In genomic region chr1:150072959-150073358, GRCh38 we compare ENCODE assay signal across 8 cellular contexts. TPM values are rescaled to one million over a fixed set of nuclear protein-coding genes. Genes with fewer than 3 reads are reported as not detected.
DNase-seq lines count a peak whose midpoint lies in the region; ATAC-seq and TF ChIP-seq lines count a peak whose summit lies in the region.

No MANE protein-coding gene starts in this region.

- DNase-seq in AG08396 (ENCODE audit: low spot score) (peak; percentile 17), GM13976 (ENCODE audit: low spot score) (peak; percentile 45), RPMI7951 (ENCODE audit: low read depth) (peak; percentile 15), fibroblast of villous mesenchyme (ENCODE audit: low read depth) (peak; percentile 38), aorta (no peak)
- no peak for DNase-seq in effector memory CD4-positive, alpha-beta T cell
- no peak for DNase-seq in effector CD4-positive, alpha-beta T cell
- DNase-seq in activated CD4-positive, alpha-beta T cell treated with anti-CD3 and anti-CD28 coated beads, Interleukin-2, amount 50 U/mL, for 4 hours: no peak

- ATAC-seq in aorta (ENCODE audit: low FRiP score): peak; percentile 36

- no peaks in the 10 kb centered on the region for H3K27me3 ChIP-seq in aorta (ENCODE audit: control insufficient read depth in 1 of 2, insufficient read depth in 2 of 2, low read length in 1 of 2)
- no peaks in the 10 kb centered on the region for H3K27me3 ChIP-seq in effector memory CD4-positive, alpha-beta T cell (replicated peaks; ENCODE audit: control insufficient read depth, insufficient read depth, low read length, poor library complexity, severe bottlenecking)

- H3K4me1 ChIP-seq in aorta (ENCODE audit: control insufficient read depth in 1 of 2, insufficient read depth in 2 of 2, low read length in 2 of 2): peaks cover 0 to 4% of the 10 kb centered on the region in 2 donors
- H3K4me1 ChIP-seq in effector memory CD4-positive, alpha-beta T cell (ENCODE audit: control insufficient read depth, insufficient read depth, low read length, poor library complexity, severe bottlenecking): no peaks in the 10 kb centered on the region

- peaks cover 0 to under 1% of the 10 kb centered on the region in 2 donors for H3K36me3 ChIP-seq in aorta (ENCODE audit: control insufficient read depth in 1 of 2, insufficient read depth in 2 of 2, low read length in 1 of 2)
- peaks cover 2% of the 10 kb centered on the region for H3K36me3 ChIP-seq in effector memory CD4-positive, alpha-beta T cell (ENCODE audit: control insufficient read depth, insufficient read depth, low read length)

- 50 to 60% methylated on average over 3 of the region's 3 CpGs for WGBS in aorta, 2 donors

- no peak overlapping the region for H3K27ac ChIP-seq in aorta (ENCODE audit: low read depth in 1 of 2, low read length in 2 of 2)
- no peak overlapping the region for H3K27ac ChIP-seq in effector memory CD4-positive, alpha-beta T cell (ENCODE audit: insufficient read depth, low read length, poor library complexity, severe bottlenecking)

- no peak for TF ChIP-seq CTCF in GM13976 (IDR thresholded peaks at IDR 0.05; ENCODE audit: borderline replicate concordance, control extremely low read depth, extremely low read depth, insufficient read depth, missing control alignments)
- peak; percentile 37 for TF ChIP-seq CTCF in fibroblast of villous mesenchyme (IDR thresholded peaks at IDR 0.05; ENCODE audit: insufficient read depth, low read depth, low read length)

- intact Hi-C loops in aorta (cut with DNase I): loop anchor here (2.0 kb wide), 1 partner anchor 96 kb away; no protein-coding TSS in a partner anchor

- in situ Hi-C loops in GM13976 (cut with MboI; ENCODE audit: low sequenced_read_pairs, unreplicated experiment): loop anchor here (5.0 kb wide), 1 partner anchor 99 kb away; no protein-coding TSS in a partner anchor

- H3K4me3 ChIP-seq in fibroblast of villous mesenchyme (ENCODE audit: low read depth, low read length) (no peak overlapping the region), aorta (ENCODE audit: low read length in 2 of 2) (no peak overlapping the region)
- H3K4me3 ChIP-seq in effector memory CD4-positive, alpha-beta T cell (ENCODE audit: insufficient read depth, low read depth, low read length, poor library complexity, severe bottlenecking): no peak overlapping the region

- no peaks in the 10 kb centered on the region for H3K9me3 ChIP-seq in aorta (ENCODE audit: control insufficient read depth, low read length)
- no peaks in the 10 kb centered on the region for H3K9me3 ChIP-seq in effector memory CD4-positive, alpha-beta T cell (ENCODE audit: control insufficient read depth, low read length)

RNA-seq across cellular contexts. Expression of gene VPS45, which starts 5.4 kb away (rescaled TPM):
- 43.6 and 56.7 TPM in 2 replicates for total RNA-seq in RPMI7951 (2014; rRNA removed; shearing (Covaris generic))
- total RNA-seq in fibroblast of villous mesenchyme: 39.3 and 57.9 TPM in 2 replicates
- 10 to 100 TPM; 52.6 to 58.2 TPM for total RNA-seq in aorta
- 10 to 100 TPM; 19.7 to 39.7 TPM for polyA plus RNA-seq in aorta

Comparison
In these comparisons a context has a peak if more than half of its experiments do, and no peak if none do; other contexts are left out.
1. DNase-seq: peak in AG08396 (single experiment), GM13976 (single experiment), RPMI7951 (single experiment) and fibroblast of villous mesenchyme (single experiment); none in aorta (0 of 2), effector memory CD4-positive, alpha-beta T cell (0 of 3), effector CD4-positive, alpha-beta T cell (single experiment) and activated CD4-positive, alpha-beta T cell treated with anti-CD3 and anti-CD28 coated beads, Interleukin-2, amount 50 U/mL, for 4 hours (0 of 2).